ENCODE assay signal across 12 cellular contexts in genomic region chr2:156192468-156192867, GRCh38.
DNase-seq lines count a peak whose midpoint lies in the region; ATAC-seq and TF ChIP-seq lines count a peak whose summit lies in the region.
"Had no signal": no experiment of that assay in that cellular context is flagged by ENCODE, and none has a peak within 500 bp of the region (broad histone marks: within the 10 kb centered on the region; RNA-seq: fewer than 3 reads in every experiment).

No MANE protein-coding gene starts in this region.

- H3K9me3 ChIP-seq in parathyroid adenoma (ENCODE audit: control insufficient read depth, low read length), result no peaks in the 10 kb centered on the region
- no peaks in the 10 kb centered on the region for H3K9me3 ChIP-seq in spleen
- no peaks in the 10 kb centered on the region for H3K9me3 ChIP-seq in BE2C
- H3K9me3 ChIP-seq: vagina had no signal

- no peaks in the 10 kb centered on the region for H3K27me3 Mint-ChIP-seq in activated naive CD4-positive, alpha-beta T cell treated with anti-CD3 and anti-CD28 coated beads for 36 hours (ENCODE audit: low read depth)
- H3K27me3 Mint-ChIP-seq: activated CD4-positive, alpha-beta memory T cell treated with anti-CD3 and anti-CD28 coated beads, Interleukin-2, amount 10 ng/mL, durations not matched to agents 7 days and 5 days had no signal

- ATAC-seq in HG02798 (IDR thresholded peaks at IDR 0.05; ENCODE audit: poor library complexity, unreplicated experiment), result peak; percentile 50

- H3K27ac Mint-ChIP-seq in activated naive CD4-positive, alpha-beta T cell treated with anti-CD3 and anti-CD28 coated beads for 36 hours, result no peak overlapping the region
- H3K27ac Mint-ChIP-seq: activated CD4-positive, alpha-beta memory T cell treated with anti-CD3 and anti-CD28 coated beads, Interleukin-2, amount 10 ng/mL, durations not matched to agents 7 days and 5 days had no signal

- no peaks in the 10 kb centered on the region for H3K36me3 Mint-ChIP-seq in activated naive CD4-positive, alpha-beta T cell treated with anti-CD3 and anti-CD28 coated beads for 36 hours (ENCODE audit: low read depth)

- no peak for TF ChIP-seq POLR2A in spleen (IDR thresholded peaks at IDR 0.05)

- H2AFZ ChIP-seq in parathyroid adenoma, result no peak overlapping the region

- intact Hi-C loops in activated naive CD4-positive, alpha-beta T cell treated with anti-CD3 and anti-CD28 coated beads for 36 hours (cut with micrococcal nuclease), result loop anchor here (1.0 to 5.0 kb wide), 3 partner anchors 397 to 1000 kb away; no protein-coding TSS in a partner anchor
- intact Hi-C loops in spleen (cut with DNase I; ENCODE audit: low total_unique reads), result no loop called here

- H3K4me2 ChIP-seq in parathyroid adenoma (ENCODE audit: low read length), result no peak overlapping the region

- CTCF ChIA-PET in activated naive CD4-positive, alpha-beta T cell treated with anti-CD3 and anti-CD28 coated beads for 36 hours (lab: Charles Lee), result interaction anchor here (1.3 to 3.5 kb wide), 2 partner anchors 16 to 396 kb away, joined by 4 to 21 read pairs; no protein-coding TSS in a partner anchor

- no peak overlapping the region for H3K27ac ChIP-seq in parathyroid adenoma
- H3K27ac ChIP-seq in spleen, result no peak overlapping the region
- H3K27ac ChIP-seq: vagina had no signal

- H3K4me3 Mint-ChIP-seq in activated naive CD4-positive, alpha-beta T cell treated with anti-CD3 and anti-CD28 coated beads for 36 hours, result no peak overlapping the region
- H3K4me3 Mint-ChIP-seq: activated CD4-positive, alpha-beta memory T cell treated with anti-CD3 and anti-CD28 coated beads, Interleukin-2, amount 10 ng/mL, durations not matched to agents 7 days and 5 days had no signal

- H3K36me3 ChIP-seq in parathyroid adenoma (ENCODE audit: control insufficient read depth, insufficient read depth, low read length) (no peaks in the 10 kb centered on the region), spleen (no peaks in the 10 kb centered on the region), BE2C (no peaks in the 10 kb centered on the region)
- H3K36me3 ChIP-seq: vagina had no signal

- peak; percentile 6 for DNase-seq in activated naive CD4-positive, alpha-beta T cell treated with anti-CD3 and anti-CD28 coated beads for 36 hours
- DNase-seq in activated naive CD4-positive, alpha-beta T cell treated with anti-CD3 and anti-CD28 coated beads, Interleukin-2, amount 50 U/mL, for 16 hours, result no peak
- peak; percentile 10 for DNase-seq in amniotic epithelial cell (ENCODE audit: low read depth)
- no peak for DNase-seq in spleen
- DNase-seq in BE2C, result no peak
- no peak for DNase-seq in HPDE6-E6E7 (ENCODE audit: extremely low spot score)
- DNase-seq: activated CD4-positive, alpha-beta memory T cell treated with anti-CD3 and anti-CD28 coated beads, Interleukin-2, amount 10 ng/mL, durations not matched to agents 7 days and 5 days; caudate nucleus; nucleus accumbens had no signal

- TF ChIP-seq CTCF in parathyroid adenoma (IDR thresholded peaks at IDR 0.05) (peak; percentile 24), spleen (IDR thresholded peaks at IDR 0.05 in 8 of 11, conservative IDR thresholded peaks at IDR 0.05 in 3 of 11) (peak in 2 of 11 experiments; percentile 12 to 13), BE2C (IDR thresholded peaks at IDR 0.05; ENCODE audit: low read depth, low read length) (no peak)

- H3K27me3 ChIP-seq in parathyroid adenoma (ENCODE audit: control insufficient read depth, insufficient read depth, low read length), result no peaks in the 10 kb centered on the region
- H3K27me3 ChIP-seq in spleen (replicated peaks in 1 of 7), result no peaks in the 10 kb centered on the region
- no peaks in the 10 kb centered on the region for H3K27me3 ChIP-seq in BE2C
- H3K27me3 ChIP-seq: vagina had no signal

- H3K9ac ChIP-seq in parathyroid adenoma, result no peak overlapping the region

- H3K4me1 Mint-ChIP-seq in activated naive CD4-positive, alpha-beta T cell treated with anti-CD3 and anti-CD28 coated beads for 36 hours (ENCODE audit: low read depth), result no peaks in the 10 kb centered on the region
- H3K4me1 Mint-ChIP-seq: activated CD4-positive, alpha-beta memory T cell treated with anti-CD3 and anti-CD28 coated beads, Interleukin-2, amount 10 ng/mL, durations not matched to agents 7 days and 5 days had no signal

- no peaks in the 10 kb centered on the region for H3K9me3 Mint-ChIP-seq in activated naive CD4-positive, alpha-beta T cell treated with anti-CD3 and anti-CD28 coated beads for 36 hours
- H3K9me3 Mint-ChIP-seq: activated CD4-positive, alpha-beta memory T cell treated with anti-CD3 and anti-CD28 coated beads, Interleukin-2, amount 10 ng/mL, durations not matched to agents 7 days and 5 days had no signal

- H3K4me3 ChIP-seq in parathyroid adenoma (ENCODE audit: low read depth, low read length) (no peak overlapping the region), spleen (no peak overlapping the region), BE2C (ENCODE audit: low read depth, low read length) (no peak overlapping the region)
- H3K4me3 ChIP-seq: vagina had no signal

- H3K79me2 ChIP-seq in parathyroid adenoma, result no peaks in the 10 kb centered on the region

- no peaks in the 10 kb centered on the region for H3K4me1 ChIP-seq in parathyroid adenoma
- peaks cover 0 to 4% (median 0%) of the 10 kb centered on the region in 6 donors for H3K4me1 ChIP-seq in spleen
- no peaks in the 10 kb centered on the region for H3K4me1 ChIP-seq in BE2C
- H3K4me1 ChIP-seq: vagina had no signal

Comparison
In these comparisons a context has a peak if more than half of its experiments do, and no peak if none do; other contexts are left out.
1. DNase-seq: peak in activated naive CD4-positive, alpha-beta T cell treated with anti-CD3 and anti-CD28 coated beads for 36 hours (single experiment) and amniotic epithelial cell (single experiment); none in activated naive CD4-positive, alpha-beta T cell treated with anti-CD3 and anti-CD28 coated beads, Interleukin-2, amount 50 U/mL, for 16 hours (single experiment), spleen (single experiment), BE2C (single experiment) and HPDE6-E6E7 (single experiment).